Comparison of ENCODE assay signal across 8 cellular contexts in genomic region chr1:39574646-39575045, GRCh38. TPM values are rescaled to one million over a fixed set of nuclear protein-coding genes. Genes with fewer than 3 reads are reported as not detected.
A peak's percentile ranks its signal among the peaks of the same experiment; 100 is the strongest.
DNase-seq lines count a peak whose midpoint lies in the region; ATAC-seq and TF ChIP-seq lines count a peak whose summit lies in the region.

No MANE protein-coding gene starts in this region.

- H3K27ac Mint-ChIP-seq in IgD-negative memory B cell = peak overlapping the region; percentile 65 to 96 (median 91)
- H3K27ac Mint-ChIP-seq in activated naive CD8-positive, alpha-beta T cell treated with anti-CD3 and anti-CD28 coated beads, Interleukin-2, amount 10 ng/mL, durations not matched to agents 7 days and 5 days = peak overlapping the region; percentile 89
- peak overlapping the region; percentile 93 for H3K27ac Mint-ChIP-seq in stimulated activated memory B cell treated with anti-CD40 and anti-IgM and Interleukin-4, amounts not matched to agents 10 μg/mL and 1 μg/mL and 100 μg/mL, for 72 hours

- peaks cover 2% of the 10 kb centered on the region for H3K36me3 Mint-ChIP-seq in IgD-negative memory B cell
- H3K36me3 Mint-ChIP-seq in activated naive CD8-positive, alpha-beta T cell treated with anti-CD3 and anti-CD28 coated beads, Interleukin-2, amount 10 ng/mL, durations not matched to agents 7 days and 5 days = peaks cover 32% of the 10 kb centered on the region
- H3K36me3 Mint-ChIP-seq in stimulated activated memory B cell treated with anti-CD40 and anti-IgM and Interleukin-4, amounts not matched to agents 10 μg/mL and 1 μg/mL and 100 μg/mL, for 72 hours = peaks cover 50% of the 10 kb centered on the region

- H3K27me3 Mint-ChIP-seq in IgD-negative memory B cell = no peaks in the 10 kb centered on the region
- H3K27me3 Mint-ChIP-seq in activated naive CD8-positive, alpha-beta T cell treated with anti-CD3 and anti-CD28 coated beads, Interleukin-2, amount 10 ng/mL, durations not matched to agents 7 days and 5 days = peaks cover 2% of the 10 kb centered on the region
- no peaks in the 10 kb centered on the region for H3K27me3 Mint-ChIP-seq in stimulated activated memory B cell treated with anti-CD40 and anti-IgM and Interleukin-4, amounts not matched to agents 10 μg/mL and 1 μg/mL and 100 μg/mL, for 72 hours

- no peak for TF ChIP-seq CTCF in AG10803 (conservative IDR thresholded peaks at IDR 0.05; ENCODE audit: low read length)

- no peak for ATAC-seq in activated naive CD8-positive, alpha-beta T cell treated with anti-CD3 and anti-CD28 coated beads, Interleukin-2, amount 10 ng/mL, durations not matched to agents 7 days and 5 days (ENCODE audit: low read depth)
- no peak for ATAC-seq in stimulated activated memory B cell treated with anti-CD40 and anti-IgM and Interleukin-4, amounts not matched to agents 10 μg/mL and 1 μg/mL and 100 μg/mL, for 72 hours
- no peak for ATAC-seq in GM19463 (IDR thresholded peaks at IDR 0.05; ENCODE audit: unreplicated experiment)

- H3K4me3 ChIP-seq in AG10803 (ENCODE audit: low read length) (peak overlapping the region; percentile 77), iPS-18c (ENCODE audit: insufficient read depth, low read depth, low read length) (peak overlapping the region; percentile 81)

- H3K4me3 Mint-ChIP-seq in IgD-negative memory B cell = peak overlapping the region; percentile 87 to 97 (median 96)
- H3K4me3 Mint-ChIP-seq in activated naive CD8-positive, alpha-beta T cell treated with anti-CD3 and anti-CD28 coated beads, Interleukin-2, amount 10 ng/mL, durations not matched to agents 7 days and 5 days = peak overlapping the region; percentile 87
- peak overlapping the region; percentile 93 for H3K4me3 Mint-ChIP-seq in stimulated activated memory B cell treated with anti-CD40 and anti-IgM and Interleukin-4, amounts not matched to agents 10 μg/mL and 1 μg/mL and 100 μg/mL, for 72 hours

- H3K4me1 Mint-ChIP-seq in IgD-negative memory B cell = peaks cover 24 to 29% (median 26%) of the 10 kb centered on the region in 3 donors
- H3K4me1 Mint-ChIP-seq in activated naive CD8-positive, alpha-beta T cell treated with anti-CD3 and anti-CD28 coated beads, Interleukin-2, amount 10 ng/mL, durations not matched to agents 7 days and 5 days = peaks cover 36% of the 10 kb centered on the region
- H3K4me1 Mint-ChIP-seq in stimulated activated memory B cell treated with anti-CD40 and anti-IgM and Interleukin-4, amounts not matched to agents 10 μg/mL and 1 μg/mL and 100 μg/mL, for 72 hours = peaks cover 29% of the 10 kb centered on the region

- no peaks in the 10 kb centered on the region for H3K9me3 ChIP-seq in iPS-18c (ENCODE audit: control insufficient read depth, insufficient read depth, low read length)

- H3K9me3 Mint-ChIP-seq in IgD-negative memory B cell = no peaks in the 10 kb centered on the region
- no peaks in the 10 kb centered on the region for H3K9me3 Mint-ChIP-seq in activated naive CD8-positive, alpha-beta T cell treated with anti-CD3 and anti-CD28 coated beads, Interleukin-2, amount 10 ng/mL, durations not matched to agents 7 days and 5 days
- no peaks in the 10 kb centered on the region for H3K9me3 Mint-ChIP-seq in stimulated activated memory B cell treated with anti-CD40 and anti-IgM and Interleukin-4, amounts not matched to agents 10 μg/mL and 1 μg/mL and 100 μg/mL, for 72 hours

- POLR2A ChIA-PET in activated naive CD8-positive, alpha-beta T cell treated with anti-CD3 and anti-CD28 coated beads, Interleukin-2, amount 10 ng/mL, durations not matched to agents 7 days and 5 days (lab: Charles Lee) = interaction anchor here (0.6 to 1.9 kb wide), 4 partner anchors 9 to 164 kb away, joined by 3 to 9 read pairs (median 4); partner anchors contain the start of gene PPIE

- DNase-seq in AG10803 (ENCODE audit: low read depth) (no peak), HuH-7.5 (ENCODE audit: low spot score) (no peak), NK-92 (lab: John Stamatoyannopoulos, UW; ENCODE audit: unreplicated experiment) (no peak)
- no peak for DNase-seq in activated naive CD8-positive, alpha-beta T cell treated with anti-CD3 and anti-CD28 coated beads, Interleukin-2, amount 10 ng/mL, durations not matched to agents 7 days and 5 days

RNA-seq across cellular contexts. Expression of gene PABPC4, which starts 1.9 kb away (rescaled TPM):
- polyA plus RNA-seq in IgD-negative memory B cell = 29.2 TPM
- 100 to 1,000 TPM; 198 TPM for total RNA-seq in activated naive CD8-positive, alpha-beta T cell treated with anti-CD3 and anti-CD28 coated beads, Interleukin-2, amount 10 ng/mL, durations not matched to agents 7 days and 5 days
